In the genomic region with DNA sequence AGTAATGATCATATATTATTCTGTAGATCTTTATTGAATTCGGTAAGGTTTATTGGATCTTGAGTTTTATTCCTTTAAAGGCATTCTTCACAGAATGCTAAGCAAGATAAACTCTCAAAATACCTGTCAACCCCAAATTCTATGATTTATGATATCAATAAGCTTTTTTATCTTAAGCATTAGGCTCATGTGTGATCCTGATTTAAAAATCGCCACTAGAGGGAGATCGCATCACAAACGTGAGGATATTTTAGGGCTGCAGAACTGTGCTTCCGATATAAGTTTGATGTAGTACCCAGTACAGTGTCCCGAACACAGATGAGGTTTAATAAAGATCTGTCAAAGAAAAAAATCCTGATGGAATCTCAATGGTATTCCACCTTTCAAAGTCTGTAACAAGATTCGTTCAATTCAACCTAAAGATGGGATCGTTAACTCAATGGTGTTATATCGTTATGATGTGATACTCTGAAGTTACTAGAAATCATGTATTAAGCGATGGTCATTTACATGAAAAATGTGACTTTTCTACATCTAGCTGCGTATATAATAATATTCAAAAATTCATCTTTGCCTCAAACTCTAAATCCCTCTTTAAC, we compare ENCODE assay signal across 8 cellular contexts.
A peak's percentile ranks its signal among the peaks of the same experiment; 100 is the strongest.
DNase-seq lines count a peak whose midpoint lies in the region; ATAC-seq lines count a peak whose summit lies in the region.

No MANE protein-coding gene starts in this region.

- intact Hi-C loops in right cardiac atrium (cut with DNase I), result loop anchor here in 2 of 4 donors (10.0 kb wide), 1 partner anchor 266 kb away; no protein-coding TSS in a partner anchor

- no peak overlapping the region for H3K27ac Mint-ChIP-seq in activated T-helper 17 cell treated with anti-CD3 and anti-CD28 coated beads, Interleukin-2, amount 50 U/mL, for 72 hours
- H3K27ac Mint-ChIP-seq in stimulated activated effector memory CD8-positive, alpha-beta T cell treated with anti-CD3 and anti-CD28 coated beads, Interleukin-12 subunit alpha, Interleukin-12 subunit beta, amount 100 ng/mL, for 72 hours, result no peak overlapping the region

- H3K9me3 Mint-ChIP-seq in activated T-helper 17 cell treated with anti-CD3 and anti-CD28 coated beads, Interleukin-2, amount 50 U/mL, for 72 hours, result no peaks in the 10 kb centered on the region
- no peaks in the 10 kb centered on the region for H3K9me3 Mint-ChIP-seq in stimulated activated effector memory CD8-positive, alpha-beta T cell treated with anti-CD3 and anti-CD28 coated beads, Interleukin-12 subunit alpha, Interleukin-12 subunit beta, amount 100 ng/mL, for 72 hours

- H3K4me3 Mint-ChIP-seq in activated T-helper 17 cell treated with anti-CD3 and anti-CD28 coated beads, Interleukin-2, amount 50 U/mL, for 72 hours, result no peak overlapping the region
- no peak overlapping the region for H3K4me3 Mint-ChIP-seq in stimulated activated effector memory CD8-positive, alpha-beta T cell treated with anti-CD3 and anti-CD28 coated beads, Interleukin-12 subunit alpha, Interleukin-12 subunit beta, amount 100 ng/mL, for 72 hours

- H3K9me3 ChIP-seq in right cardiac atrium (ENCODE audit: control insufficient read depth, low read length), result no peaks in the 10 kb centered on the region

- in situ Hi-C loops in G401 (cut with HindIII; ENCODE audit: low sequenced_read_pairs), result no loop called here

- no peaks in the 10 kb centered on the region for H3K36me3 Mint-ChIP-seq in activated T-helper 17 cell treated with anti-CD3 and anti-CD28 coated beads, Interleukin-2, amount 50 U/mL, for 72 hours (ENCODE audit: low read depth)
- no peaks in the 10 kb centered on the region for H3K36me3 Mint-ChIP-seq in stimulated activated effector memory CD8-positive, alpha-beta T cell treated with anti-CD3 and anti-CD28 coated beads, Interleukin-12 subunit alpha, Interleukin-12 subunit beta, amount 100 ng/mL, for 72 hours

- H3K27me3 Mint-ChIP-seq in activated T-helper 17 cell treated with anti-CD3 and anti-CD28 coated beads, Interleukin-2, amount 50 U/mL, for 72 hours, result peaks cover 22% of the 10 kb centered on the region

- ATAC-seq in HG02588 (IDR thresholded peaks at IDR 0.05; ENCODE audit: unreplicated experiment) (peak; percentile 74), right cardiac atrium (peak; percentile 72 to 73), HG03135 (IDR thresholded peaks at IDR 0.05; ENCODE audit: unreplicated experiment) (no peak)
- ATAC-seq in activated T-helper 17 cell treated with anti-CD3 and anti-CD28 coated beads, Interleukin-2, amount 50 U/mL, for 72 hours (replicated peaks), result peak; percentile 43
- peak; percentile 52 for ATAC-seq in stimulated activated effector memory CD8-positive, alpha-beta T cell treated with anti-CD3 and anti-CD28 coated beads, Interleukin-12 subunit alpha, Interleukin-12 subunit beta, amount 100 ng/mL, for 72 hours

- no peak overlapping the region for H3K27ac ChIP-seq in right cardiac atrium (ENCODE audit: low read length)

- H3K4me1 Mint-ChIP-seq in activated T-helper 17 cell treated with anti-CD3 and anti-CD28 coated beads, Interleukin-2, amount 50 U/mL, for 72 hours, result no peaks in the 10 kb centered on the region
- H3K4me1 Mint-ChIP-seq in stimulated activated effector memory CD8-positive, alpha-beta T cell treated with anti-CD3 and anti-CD28 coated beads, Interleukin-12 subunit alpha, Interleukin-12 subunit beta, amount 100 ng/mL, for 72 hours, result no peaks in the 10 kb centered on the region

- peak; percentile 19 for DNase-seq in A172 (ENCODE audit: low spot score)
- peak; percentile 35 for DNase-seq in G401 (ENCODE audit: low spot score)
- DNase-seq in NCI-H1694 (lab: John Stamatoyannopoulos, UW), result peak; percentile 6
- DNase-seq in right cardiac atrium, result no peak
- DNase-seq in stimulated activated effector memory CD8-positive, alpha-beta T cell treated with anti-CD3 and anti-CD28 coated beads, Interleukin-12 subunit alpha, Interleukin-12 subunit beta, amount 100 ng/mL, for 72 hours (ENCODE audit: low spot score in 2 of 2), result no peak

- H3K4me1 ChIP-seq in right cardiac atrium (ENCODE audit: control insufficient read depth, insufficient read depth, low read length), result no peaks in the 10 kb centered on the region

- H3K27me3 ChIP-seq in right cardiac atrium (ENCODE audit: control insufficient read depth, insufficient read depth), result no peaks in the 10 kb centered on the region

- 32% methylated on average over 11 of the region's 11 CpGs for WGBS in right cardiac atrium

- no peak overlapping the region for H3K4me3 ChIP-seq in right cardiac atrium (ENCODE audit: low read length)

Comparison
In these comparisons a context has a peak if more than half of its experiments do, and no peak if none do; other contexts are left out.
1. DNase-seq: peak in A172 (single experiment), G401 (single experiment) and NCI-H1694 (single experiment); none in right cardiac atrium (0 of 3) and stimulated activated effector memory CD8-positive, alpha-beta T cell treated with anti-CD3 and anti-CD28 coated beads, Interleukin-12 subunit alpha, Interleukin-12 subunit beta, amount 100 ng/mL, for 72 hours (0 of 2).